Comparison of ENCODE assay signal across 7 cellular contexts in the genomic region with DNA sequence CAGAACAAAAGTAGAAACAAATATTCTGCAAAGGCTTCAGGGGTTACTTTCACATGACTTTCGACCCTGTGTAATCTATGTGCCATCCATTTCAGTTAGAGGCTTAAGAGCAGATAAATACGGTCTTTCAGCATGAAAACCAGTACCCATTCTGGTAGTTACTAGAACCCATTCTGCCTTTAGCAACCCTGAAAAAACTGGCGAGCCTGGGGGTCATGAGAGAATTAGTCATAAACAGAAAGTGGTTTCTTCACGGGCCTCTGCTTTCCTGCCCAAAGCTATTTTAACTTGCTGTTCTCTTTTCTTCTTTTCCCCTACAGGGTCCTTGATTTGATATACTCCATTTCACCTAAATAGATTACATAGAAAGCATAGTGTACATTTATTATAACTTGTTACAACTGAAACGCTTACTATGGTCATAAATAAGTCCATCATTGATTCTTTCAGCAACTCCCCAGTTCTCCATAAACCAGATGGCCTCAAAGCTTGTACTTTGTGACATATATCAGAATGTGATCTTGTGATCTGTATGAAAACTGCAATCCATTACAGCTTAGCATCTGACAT. TPM values are rescaled to one million over a fixed set of nuclear protein-coding genes. Genes with fewer than 3 reads are reported as not detected.
DNase-seq lines count a peak whose midpoint lies in the region; ATAC-seq and TF ChIP-seq lines count a peak whose summit lies in the region.

No MANE protein-coding gene starts in this region.

- TF ChIP-seq CTCF in Peyer's patch (IDR thresholded peaks at IDR 0.05) (no peak), mucosa of descending colon (IDR thresholded peaks at IDR 0.05) (no peak), BE2C (IDR thresholded peaks at IDR 0.05; ENCODE audit: low read depth, low read length) (no peak)

- H3K4me1 ChIP-seq in Peyer's patch (peaks cover 0 to 12% (median 4%) of the 10 kb centered on the region in 4 donors), mucosa of descending colon (ENCODE audit: low read depth) (no peaks in the 10 kb centered on the region), BE2C (no peaks in the 10 kb centered on the region), aorta (ENCODE audit: control insufficient read depth in 1 of 2, insufficient read depth in 2 of 2, low read length in 2 of 2) (no peaks in the 10 kb centered on the region)

- H3K9me3 ChIP-seq in Peyer's patch (no peaks in the 10 kb centered on the region), mucosa of descending colon (no peaks in the 10 kb centered on the region), BE2C (no peaks in the 10 kb centered on the region), aorta (ENCODE audit: control insufficient read depth, low read length) (no peaks in the 10 kb centered on the region)

- WGBS in aorta, 2 donors: 66 to 71% methylated on average over 5 of the region's 5 CpGs

- H3K27ac ChIP-seq in Peyer's patch (peak overlapping the region in 2 of 4 donors; percentile 70 to 76), aorta (ENCODE audit: low read depth in 1 of 2, low read length in 2 of 2) (no peak overlapping the region)

- no peaks in the 10 kb centered on the region for H3K27me3 ChIP-seq in Peyer's patch
- no peaks in the 10 kb centered on the region for H3K27me3 ChIP-seq in BE2C
- H3K27me3 ChIP-seq in aorta (ENCODE audit: control insufficient read depth in 1 of 2, insufficient read depth in 2 of 2, low read length in 1 of 2): no peaks in the 10 kb centered on the region

- intact Hi-C loops in mucosa of descending colon (cut with DNase I, micrococcal nuclease) (no loop called here), aorta (cut with DNase I) (no loop called here)

- TF ChIP-seq POLR2A in Peyer's patch (IDR thresholded peaks at IDR 0.05): no peak

- no peak overlapping the region for H3K4me3 ChIP-seq in Peyer's patch
- H3K4me3 ChIP-seq in mucosa of descending colon: no peak overlapping the region
- no peak overlapping the region for H3K4me3 ChIP-seq in BE2C (ENCODE audit: low read depth, low read length)
- no peak overlapping the region for H3K4me3 ChIP-seq in aorta (ENCODE audit: low read length in 2 of 2)

- peak; percentile 63 for ATAC-seq in GM19043 (IDR thresholded peaks at IDR 0.05; ENCODE audit: low read depth, unreplicated experiment)
- ATAC-seq in HG02852 (IDR thresholded peaks at IDR 0.05; ENCODE audit: unreplicated experiment): peak; percentile 54
- ATAC-seq in mucosa of descending colon: peak; percentile 13
- no peak for ATAC-seq in aorta (ENCODE audit: low FRiP score)

- peak in 2 of 3 donors; percentile 65 to 69 for DNase-seq in Peyer's patch
- DNase-seq in mucosa of descending colon: no peak
- DNase-seq in BE2C: no peak
- no peak for DNase-seq in aorta
- no peak for DNase-seq in NCI-H1436 treated with DMSO at 0.1 percent for 48 hours (lab: John Stamatoyannopoulos, UW)

- peaks cover 0 to 58% (median 0%) of the 10 kb centered on the region in 3 donors for H3K36me3 ChIP-seq in Peyer's patch
- peaks cover 4% of the 10 kb centered on the region for H3K36me3 ChIP-seq in mucosa of descending colon (ENCODE audit: low read depth)
- H3K36me3 ChIP-seq in BE2C: peaks cover 12% of the 10 kb centered on the region
- peaks cover 10 to 11% of the 10 kb centered on the region in 2 donors for H3K36me3 ChIP-seq in aorta (ENCODE audit: control insufficient read depth in 1 of 2, insufficient read depth in 2 of 2, low read length in 1 of 2)

RNA-seq across cellular contexts. Expression of gene WDFY1, which starts 48.3 kb away (rescaled TPM):
- total RNA-seq in Peyer's patch (10 to 100 TPM; 36.9 to 82.0 (median 65.0) TPM), mucosa of descending colon (10 to 100 TPM; 49.0 to 66.7 (median 65.8) TPM), aorta (10 to 100 TPM; 51.1 to 56.5 TPM)
- 73.7 TPM for polyA plus RNA-seq in BE2C (2012; ENCODE audit: insufficient read depth, insufficient read length, low read depth)
- 10 to 100 TPM; 17.4 to 23.1 TPM for polyA plus RNA-seq in aorta

RNA-seq across cellular contexts. Expression of gene AP1S3, which starts 59.5 kb away (rescaled TPM):
- total RNA-seq in Peyer's patch (10 to 100 TPM in 2 of 4 donors, 1 to 10 TPM in 2; 6.3 to 17.0 (median 9.6) TPM), mucosa of descending colon (1 to 10 TPM; 3.5 to 8.6 (median 5.0) TPM), aorta (1 to 10 TPM in 1 of 2 donors, under 1 TPM in 1; 0.91 to 2.0 TPM)
- 0.68 TPM for polyA plus RNA-seq in BE2C (2012; ENCODE audit: insufficient read depth, insufficient read length, low read depth)
- under 1 TPM; 0.26 to 0.50 TPM for polyA plus RNA-seq in aorta

Comparison
In these comparisons a context has a peak if more than half of its experiments do, and no peak if none do; other contexts are left out.
1. DNase-seq: peak in Peyer's patch (2 of 3); none in mucosa of descending colon (0 of 3), BE2C (single experiment), aorta (0 of 2) and NCI-H1436 treated with DMSO at 0.1 percent for 48 hours (single experiment).